ENCODE assay signal across 8 cellular contexts in the genomic region with DNA sequence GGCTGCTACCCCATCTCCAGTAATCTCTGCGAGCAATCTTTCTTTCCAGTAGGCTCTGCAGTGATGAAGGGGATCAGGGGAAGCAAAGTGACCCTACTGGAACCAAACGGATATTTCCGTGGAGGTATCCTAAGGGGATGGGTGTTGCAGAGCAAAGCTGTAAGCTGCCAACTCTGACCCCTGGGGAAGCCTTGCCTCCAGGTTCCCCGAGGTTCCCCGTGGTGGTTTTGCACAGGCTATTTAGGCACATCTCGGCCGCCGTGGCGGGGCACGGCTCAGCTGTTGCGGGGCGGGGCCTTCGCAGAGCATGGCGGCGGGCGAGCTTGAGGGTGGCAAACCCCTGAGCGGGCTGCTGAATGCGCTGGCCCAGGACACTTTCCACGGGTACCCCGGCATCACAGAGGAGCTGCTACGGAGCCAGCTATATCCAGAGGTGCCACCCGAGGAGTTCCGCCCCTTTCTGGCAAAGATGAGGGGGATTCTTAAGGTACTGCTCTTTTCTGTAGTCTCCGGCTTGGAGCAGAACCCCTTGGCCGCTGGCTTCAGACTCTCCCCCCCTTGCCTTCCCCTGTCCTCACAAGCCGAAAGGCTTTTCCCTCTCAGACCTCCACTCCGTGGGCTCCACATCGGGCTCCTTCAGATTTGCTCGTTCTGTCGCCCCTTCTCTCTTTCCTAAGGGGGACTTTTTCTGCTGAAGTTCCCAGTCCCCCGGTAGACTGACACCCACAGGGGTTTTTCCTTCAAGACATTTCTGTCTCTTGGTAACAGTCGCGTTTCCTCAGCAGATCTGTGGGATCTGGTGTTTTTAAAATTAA. TPM values are rescaled to one million over a fixed set of nuclear protein-coding genes. Genes with fewer than 3 reads are reported as not detected.
DNase-seq lines count a peak whose midpoint lies in the region; ATAC-seq, FAIRE-seq and TF ChIP-seq lines count a peak whose summit lies in the region.

A gene (plus strand): TSS at position 303 of the 815 bp plus-strand sequence. CDS start 5 bp downstream, at position 308.

- no peaks in the 10 kb centered on the region for H3K9me3 ChIP-seq in HepG2 (ENCODE audit: low read length)

- TF ChIP-seq CTCF in HepG2 (CRISPR knock-in tag; IDR thresholded peaks at IDR 0.05) = peak; percentile 36; the same call in 1 of the 2 replicates

- TF ChIP-seq EP300 in HepG2 (IDR thresholded peaks at IDR 0.05; ENCODE audit: low read depth in 2 of 2, low read length in 2 of 2) (0 out of 4 replicates have a peak, but pooled peaks have one; percentile 9 to 21), HepG2 (CRISPR knock-in tag; IDR thresholded peaks at IDR 0.05; ENCODE audit: borderline replicate concordance) (no peak)

- H3K36me3 ChIP-seq in HepG2 (replicated peaks in 1 of 2; ENCODE audit: control insufficient read depth in 1 of 2, insufficient read depth in 2 of 2, low read length in 2 of 2) = no peaks in the 10 kb centered on the region

- peak within 1 kb of the TSS; percentile 96 for H2AFZ ChIP-seq in HepG2 (ENCODE audit: low read length)

- H3K4me1 ChIP-seq in HepG2 (ENCODE audit: insufficient read depth, low read length) = peaks cover 18% of the 10 kb centered on the region

- BruUV-seq in HepG2 (replicated peaks; lab: Mats Ljungman, UMichigan) = TSS peak; percentile 75

- FAIRE-seq in HepG2 (lab: Jason Lieb, UNC) = peak; percentile 56

- in situ Hi-C loops in HepG2 (cut with HindIII; ENCODE audit: extremely low pct_ligation_motif_present, low pct_unique_long_range_greater_than_20kb) = no loop called here

- CTCF ChIA-PET in HepG2 (lab: Yijun Ruan, JAX; ENCODE audit: low intra/inter-chr PET ratio, low total read pairs) = no interaction called here

- no peak within 1 kb of the TSS for H3K27ac ChIP-seq in HepG2 (ENCODE audit: extremely low read length, insufficient read depth, low read length)

- H4K20me1 ChIP-seq in HepG2 (ENCODE audit: insufficient read depth, low read length) = no peaks in the 10 kb centered on the region

- TF ChIP-seq POLR2A in HepG2 (IDR thresholded peaks at IDR 0.05; ENCODE audit: insufficient read depth in 1 of 2, low read depth in 2 of 2, low read length in 2 of 2) = peak; percentile 79 to 93

- TF ChIP-seq RAD21 in HepG2 (CRISPR knock-in tag; IDR thresholded peaks at IDR 0.05) = no peak; the same call in 1 of the 2 replicates

- H3K27me3 ChIP-seq in HepG2 (ENCODE audit: control insufficient read depth in 1 of 2, insufficient read depth in 2 of 2, low read length in 2 of 2) = no peaks in the 10 kb centered on the region

- H3K4me2 ChIP-seq in HepG2 (ENCODE audit: low read depth, low read length) = peak within 1 kb of the TSS; percentile 82

- H3K9ac ChIP-seq in HepG2 (ENCODE audit: insufficient read depth, low read depth, low read length) = peak within 1 kb of the TSS; percentile 78

- POLR2A ChIA-PET in HepG2 (lab: Yijun Ruan, JAX) = interaction anchor here (0.9 to 1.6 kb wide), 5 partner anchors 9 to 367 kb away, joined by 3 to 6 read pairs (median 4); a partner anchor contains a TSS

- DNase-seq in AG20443 (ENCODE audit: low spot score) (peak; percentile 88), NCI-H526 treated with DMSO at 0.1 percent for 48 hours (lab: John Stamatoyannopoulos, UW) (peak; percentile 27), cortex of kidney (lab: John Stamatoyannopoulos, UW) (peak; percentile 23), HepG2 (ENCODE audit: low spot score) (peak; percentile 67)
- peak; percentile 78 for DNase-seq in activated CD4-positive, alpha-beta T cell treated with anti-CD3 and anti-CD28 coated beads, Interleukin-2, amount 50 U/mL, for 1 hour
- peak; percentile 84 for DNase-seq in stimulated activated CD4-positive, alpha-beta T cell treated with anti-CD3 and anti-CD28 coated beads, Interleukin-4, amount 100 ng/mL, for 1 hour

- peak within 1 kb of the TSS; percentile 83 to 97 (median 90) for H3K4me3 ChIP-seq in HepG2 (replicated peaks in 1 of 3; ENCODE audit: insufficient read depth in 1 of 3, low read depth in 2 of 3, low read length in 3 of 3)

- 1% methylated on average over 17 of the region's 33 CpGs for WGBS in HepG2 (ENCODE audit: low lambda C conversion rate)

- H3K79me2 ChIP-seq in HepG2 (ENCODE audit: insufficient read depth, low read length) = peaks cover 4% of the 10 kb centered on the region

- intact Hi-C loops in HepG2 (cut with micrococcal nuclease; ENCODE audit: unreplicated experiment) = no loop called here

- ATAC-seq in GM19023 (IDR thresholded peaks at IDR 0.05; ENCODE audit: unreplicated experiment) (peak; percentile 99), HG03175 (IDR thresholded peaks at IDR 0.05; ENCODE audit: unreplicated experiment) (peak; percentile 99), HepG2 (peak; percentile 99)

TF ChIP-seq in HepG2, 621 proteins besides CTCF, POLR2A, EP300 and RAD21 (continues in another document):
- peak; percentile 80 for TF ChIP-seq ZFX (CRISPR knock-in tag; IDR thresholded peaks at IDR 0.05; ENCODE audit: low read depth)
- no peak for TF ChIP-seq REXO4 (CRISPR knock-in tag; IDR thresholded peaks at IDR 0.05; ENCODE audit: borderline replicate concordance)
- TF ChIP-seq, protein P1, sequence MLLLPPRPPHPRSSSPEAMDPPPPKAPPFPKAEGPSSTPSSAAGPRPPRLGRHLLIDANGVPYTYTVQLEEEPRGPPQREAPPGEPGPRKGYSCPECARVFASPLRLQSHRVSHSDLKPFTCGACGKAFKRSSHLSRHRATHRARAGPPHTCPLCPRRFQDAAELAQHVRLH (CRISPR knock-in tag; IDR thresholded peaks at IDR 0.05; ENCODE audit: borderline replicate concordance, low read depth) = peak; percentile 83; the same call in 1 of the 2 replicates
- peak; percentile 87; the same call in 1 of the 2 replicates for TF ChIP-seq ZNF230 (CRISPR knock-in tag; IDR thresholded peaks at IDR 0.05)
- TF ChIP-seq ZNF136 (CRISPR knock-in tag; IDR thresholded peaks at IDR 0.05; ENCODE audit: low read depth) = peak; percentile 93; the same call in 1 of the 2 replicates
- TF ChIP-seq AKAP8 (CRISPR knock-in tag; IDR thresholded peaks at IDR 0.05) = no peak
- TF ChIP-seq, protein P2, sequence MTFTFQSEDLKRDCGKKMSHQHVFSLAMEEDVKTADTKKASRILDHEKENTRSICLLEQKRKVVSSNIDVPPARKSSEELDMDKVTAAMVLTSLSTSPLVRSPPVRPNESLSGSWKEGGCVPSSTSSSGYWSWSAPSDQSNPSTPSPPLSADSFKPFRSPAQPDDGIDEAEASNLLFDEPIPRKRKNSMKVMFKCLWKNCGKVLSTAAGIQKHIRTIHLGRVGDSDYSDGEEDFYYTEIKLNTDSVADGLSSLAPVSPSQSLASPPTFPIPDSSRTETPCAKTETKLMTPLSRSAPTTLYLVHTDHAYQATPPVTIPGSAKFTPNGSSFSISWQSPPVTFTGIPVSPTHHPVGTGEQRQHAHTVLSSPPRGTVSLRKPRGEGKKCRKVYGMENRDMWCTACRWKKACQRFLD (CRISPR knock-in tag; IDR thresholded peaks at IDR 0.05; ENCODE audit: borderline replicate concordance) = peak; percentile 78; the same call in 1 of the 2 replicates
- TF ChIP-seq ASH2L (IDR thresholded peaks at IDR 0.05; ENCODE audit: insufficient read length, low read depth, low read length) = peak; percentile 85
- TF ChIP-seq PTBP1 (IDR thresholded peaks at IDR 0.05; ENCODE audit: low read depth, low read length, poor library complexity, severe bottlenecking) = peak; percentile 50
- TF ChIP-seq NFATC3 (CRISPR knock-in tag; IDR thresholded peaks at IDR 0.05) = no peak
- TF ChIP-seq ZNF292 (CRISPR knock-in tag; IDR thresholded peaks at IDR 0.05; ENCODE audit: borderline replicate concordance, low read depth) = peak; percentile 71
- TF ChIP-seq, protein P3, sequence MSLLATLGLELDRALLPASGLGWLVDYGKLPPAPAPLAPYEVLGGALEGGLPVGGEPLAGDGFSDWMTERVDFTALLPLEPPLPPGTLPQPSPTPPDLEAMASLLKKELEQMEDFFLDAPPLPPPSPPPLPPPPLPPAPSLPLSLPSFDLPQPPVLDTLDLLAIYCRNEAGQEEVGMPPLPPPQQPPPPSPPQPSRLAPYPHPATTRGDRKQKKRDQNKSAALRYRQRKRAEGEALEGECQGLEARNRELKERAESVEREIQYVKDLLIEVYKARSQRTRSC (CRISPR knock-in tag; IDR thresholded peaks at IDR 0.05; ENCODE audit: low read depth) = no peak
- TF ChIP-seq LCORL (IDR thresholded peaks at IDR 0.05) = no peak
- TF ChIP-seq LCORL (CRISPR knock-in tag; IDR thresholded peaks at IDR 0.05) = peak; percentile 84
- no peak for TF ChIP-seq ZNF839 (CRISPR knock-in tag; IDR thresholded peaks at IDR 0.05; ENCODE audit: borderline replicate concordance)
- peak; percentile 90; the same call in 1 of the 2 replicates for TF ChIP-seq ZNF614 (CRISPR knock-in tag; IDR thresholded peaks at IDR 0.05; ENCODE audit: borderline replicate concordance)

RNA-seq across cellular contexts. Expression of the gene that starts here (rescaled TPM):
- 105 and 125 TPM in 2 replicates for total RNA-seq in HepG2 (2016; rRNA removed; fragmentation: Illumina TruSeq; extraction: Trizol)
- 137 and 165 TPM in 2 replicates for total RNA-seq in HepG2 (2016; cell fraction: cytosol; rRNA removed; fragmentation: Illumina TruSeq; extraction: Trizol; ENCODE audit: low read depth)
- 102 and 125 TPM in 2 replicates for total RNA-seq in HepG2 (2016; cell fraction: insoluble cytoplasmic fraction; rRNA removed; fragmentation: Illumina TruSeq; extraction: Trizol)
- total RNA-seq in HepG2 (2016; cell fraction: membrane; rRNA removed; fragmentation: Illumina TruSeq; extraction: Trizol) = 133 and 151 TPM in 2 replicates
- total RNA-seq in HepG2 (2016; cell fraction: nucleus; rRNA removed; fragmentation: Illumina TruSeq; extraction: Trizol) = 41.5 and 44.9 TPM in 2 replicates
- polyA plus RNA-seq in HepG2 (2011; rRNA removed) = 22.8 and 25.7 TPM in 2 replicates
- 25.9 and 29.9 TPM in 2 replicates for polyA plus RNA-seq in HepG2 (2011; cell fraction: cytosol; rRNA removed)
- 12.0 and 12.6 TPM in 2 replicates for polyA plus RNA-seq in HepG2 (2011; cell fraction: nucleus; rRNA removed)
- 35.6 and 38.0 TPM in 2 replicates for polyA plus RNA-seq in HepG2 (2012)
- 146 and 159 TPM in 2 replicates for polyA plus RNA-seq in HepG2 (2016; cell fraction: cytosol; fragmentation: Illumina TruSeq; extraction: Trizol; ENCODE audit: low read depth)
- 125 and 128 TPM in 2 replicates for polyA plus RNA-seq in HepG2 (2016; cell fraction: insoluble cytoplasmic fraction; fragmentation: Illumina TruSeq; extraction: Trizol; ENCODE audit: low read depth)
- 113 and 115 TPM in 2 replicates for polyA plus RNA-seq in HepG2 (2016; cell fraction: membrane; fragmentation: Illumina TruSeq; extraction: Trizol; ENCODE audit: low read depth)
- polyA plus RNA-seq in HepG2 (2016; cell fraction: nucleus; fragmentation: Illumina TruSeq; extraction: Trizol; ENCODE audit: insufficient read depth, low read depth) = 57.4 and 59.6 TPM in 2 replicates
- polyA minus RNA-seq in HepG2 (2011; rRNA and poly(A)+ RNA removed; ENCODE audit: low replicate concordance) = 9.1 and 10.7 TPM in 2 replicates
- 8.6 and 9.5 TPM in 2 replicates for polyA minus RNA-seq in HepG2 (2011; cell fraction: cytosol; rRNA and poly(A)+ RNA removed)
- 14.5 and 17.4 TPM in 2 replicates for polyA minus RNA-seq in HepG2 (2011; cell fraction: nucleus; rRNA and poly(A)+ RNA removed)

Comparison
In these comparisons a context has a peak if more than half of its experiments do, and no peak if none do; other contexts are left out.
1. DNase-seq: peak in every context shown above with its lines; median percentile 88 in AG20443; 84 in stimulated activated CD4-positive, alpha-beta T cell treated with anti-CD3 and anti-CD28 coated beads, Interleukin-4, amount 100 ng/mL, for 1 hour; 78 in activated CD4-positive, alpha-beta T cell treated with anti-CD3 and anti-CD28 coated beads, Interleukin-2, amount 50 U/mL, for 1 hour; 67 in HepG2; 27 in NCI-H526 treated with DMSO at 0.1 percent for 48 hours; 23 in cortex of kidney.